Comparison of ENCODE assay signal across 17 cellular contexts in genomic region chr1:84406209-84406917, GRCh38. TPM values are rescaled to one million over a fixed set of nuclear protein-coding genes. Genes with fewer than 3 reads are reported as not detected.
A peak's percentile ranks its signal among the peaks of the same experiment; 100 is the strongest.
DNase-seq lines count a peak whose midpoint lies in the region; ATAC-seq, FAIRE-seq and TF ChIP-seq lines count a peak whose summit lies in the region.
"Had no signal": no experiment of that assay in that cellular context is flagged by ENCODE, and none has a peak within 500 bp of the region (broad histone marks: within the 10 kb centered on the region; RNA-seq: fewer than 3 reads in every experiment).

No MANE protein-coding gene starts in this region.

- H3K36me3 ChIP-seq in HCT116 (ENCODE audit: control insufficient read depth in 1 of 2, insufficient read depth in 2 of 2, low read length in 2 of 2) (no peaks in the 10 kb centered on the region; a peak in 1 of 4 replicates), PC-3 (ENCODE audit: low read depth, low read length) (no peaks in the 10 kb centered on the region), duodenal mucosa (ENCODE audit: control insufficient read depth in 1 of 2, insufficient read depth in 2 of 2, low read length in 2 of 2) (no peaks in the 10 kb centered on the region)
- H3K36me3 ChIP-seq: cardiac muscle cell had no signal

- no peak for TF ChIP-seq CTCF in HCT116 (IDR thresholded peaks at IDR 0.05 in 2 of 3, conservative IDR thresholded peaks at IDR 0.05 in 1 of 3; ENCODE audit: borderline replicate concordance in 1 of 3, insufficient read depth in 1 of 3, low read depth in 2 of 3, low read length in 2 of 3)
- no peak for TF ChIP-seq CTCF in PC-3 (conservative IDR thresholded peaks at IDR 0.05; ENCODE audit: low read depth, low read length)
- TF ChIP-seq CTCF in type B pancreatic cell (conservative IDR thresholded peaks at IDR 0.05) = no peak

- peak; percentile 86 for ATAC-seq in HCT116
- no peak for ATAC-seq in PC-3

- no peak for TF ChIP-seq RAD21 in HCT116 (IDR thresholded peaks at IDR 0.05; ENCODE audit: low read depth)

- no peaks in the 10 kb centered on the region for H4K20me1 ChIP-seq in HCT116 (ENCODE audit: insufficient read depth)
- H4K20me1 ChIP-seq in PC-3 (ENCODE audit: low read length) = no peaks in the 10 kb centered on the region

- H3K4me1 Mint-ChIP-seq in type B pancreatic cell (ENCODE audit: unreplicated experiment) = peaks cover 4% of the 10 kb centered on the region

- DNase-seq in HCT116 (ENCODE audit: low read depth, low spot score) (peak; percentile 53), PC-3 (peak; percentile 62), putamen (ENCODE audit: low spot score) (peak; percentile 40), GM12891 (ENCODE audit: insufficient read length, low spot score) (no peak), type B pancreatic cell (ENCODE audit: extremely low spot score, unreplicated experiment) (no peak), dedifferentiated amniotic fluid mesenchymal stem cell (ENCODE audit: extremely low spot score) (no peak)
- no peak for DNase-seq in stimulated activated CD4-positive, alpha-beta T cell treated with anti-CD3 and anti-CD28 coated beads, Interleukin-4, amount 100 ng/mL, for 4 hours
- DNase-seq: activated CD8-positive, alpha-beta memory T cell treated with anti-CD3 and anti-CD28 coated beads for 24 hours; activated gamma-delta T cell treated with Interleukin-2 at 50 U/mL for 16 hours; mesenchymal stem cell; NCI-H1048; NCI-H510A had no signal

- H3K4me3 ChIP-seq in HCT116 (replicated peaks in 1 of 2; ENCODE audit: low read depth in 1 of 2, low read length in 2 of 2) (peak overlapping the region in 1 of 2 experiments; percentile 13; a peak in 2 of 4 replicates), PC-3 (ENCODE audit: low read length) (no peak overlapping the region), duodenal mucosa (ENCODE audit: low read depth in 1 of 2, low read length in 2 of 2) (peak overlapping the region in 1 of 2 donors; percentile 32)
- H3K4me3 ChIP-seq: cardiac muscle cell had no signal

- POLR2A ChIA-PET in HCT116 (lab: Charles Lee) (no interaction called here), PC-3 (lab: Charles Lee; ENCODE audit: unreplicated experiment) (no interaction called here)

- H3K4me2 ChIP-seq in HCT116 (ENCODE audit: low read length) = peak overlapping the region; percentile 61
- H3K4me2 ChIP-seq in PC-3 (ENCODE audit: low read length) = peak overlapping the region; percentile 51

- no peak for TF ChIP-seq POLR2A in HCT116 (IDR thresholded peaks at IDR 0.05; ENCODE audit: borderline replicate concordance, extremely low read depth, insufficient read depth, insufficient read length)
- TF ChIP-seq POLR2A in GM12891 (IDR thresholded peaks at IDR 0.05; ENCODE audit: low read depth, low read length) = no peak

- H3K27ac ChIP-seq in HCT116 (ENCODE audit: low read depth, low read length) (peak overlapping the region; percentile 55), PC-3 (ENCODE audit: low read length) (peak overlapping the region; percentile 73), duodenal mucosa (ENCODE audit: low read depth, low read length) (peak overlapping the region; percentile 55)
- H3K27ac ChIP-seq: cardiac muscle cell had no signal

- H3K79me2 ChIP-seq in HCT116 (ENCODE audit: insufficient read depth, low read length) = no peaks in the 10 kb centered on the region
- no peaks in the 10 kb centered on the region for H3K79me2 ChIP-seq in PC-3 (ENCODE audit: low read length)

- CTCF ChIA-PET in HCT116 (lab: Charles Lee) (interaction anchor here (1.1 kb wide), 1 partner anchor 264 kb away, joined by 4 read pairs; no protein-coding TSS in a partner anchor), PC-3 (lab: Charles Lee) (interaction anchor here (0.6 kb wide), 1 partner anchor 74 kb away, joined by 3 read pairs; no protein-coding TSS in a partner anchor)

- H3K9me2 ChIP-seq in HCT116 (ENCODE audit: insufficient read depth) (no peaks in the 10 kb centered on the region), PC-3 (replicated peaks; ENCODE audit: low read length) (no peaks in the 10 kb centered on the region)

- no peak for FAIRE-seq in GM12891 (lab: Jason Lieb, UNC)

- H2AFZ ChIP-seq in HCT116 (ENCODE audit: low read depth, low read length, poor library complexity, severe bottlenecking) = peak overlapping the region; percentile 76
- no peak overlapping the region for H2AFZ ChIP-seq in PC-3 (ENCODE audit: low read length)

- H3K4me3 Mint-ChIP-seq in type B pancreatic cell = no peak overlapping the region

- no peaks in the 10 kb centered on the region for H3K9me3 Mint-ChIP-seq in type B pancreatic cell

- H3F3A ChIP-seq in PC-3 (ENCODE audit: low read length, unreplicated experiment) = peaks cover 5% of the 10 kb centered on the region

- H3K27me3 ChIP-seq in HCT116 (ENCODE audit: insufficient read depth, low read length) = no peaks in the 10 kb centered on the region
- no peaks in the 10 kb centered on the region for H3K27me3 ChIP-seq in PC-3 (ENCODE audit: low read length)
- H3K27me3 ChIP-seq in duodenal mucosa (ENCODE audit: control insufficient read depth in 1 of 2, insufficient read depth in 2 of 2, low read length in 2 of 2) = no peaks in the 10 kb centered on the region
- H3K27me3 ChIP-seq: cardiac muscle cell had no signal

- BruUV-seq in HCT116 (replicated peaks; lab: Mats Ljungman, UMichigan) (TSS peak; percentile 49), PC-3 (replicated peaks; lab: Mats Ljungman, UMichigan) (no TSS peak)

- H3K9me3 ChIP-seq in HCT116 (ENCODE audit: control insufficient read depth in 1 of 2, insufficient read depth in 1 of 2, low read depth in 1 of 2, low read length in 2 of 2) = no peaks in the 10 kb centered on the region
- H3K9me3 ChIP-seq in PC-3 (ENCODE audit: low read length) = no peaks in the 10 kb centered on the region
- no peaks in the 10 kb centered on the region for H3K9me3 ChIP-seq in duodenal mucosa (ENCODE audit: control insufficient read depth in 1 of 2, low read length in 2 of 2)

- H3K27ac Mint-ChIP-seq in type B pancreatic cell = no peak overlapping the region

- H3K9ac ChIP-seq in HCT116 (ENCODE audit: low read length) (peak overlapping the region; percentile 12; the same call in 1 of the 2 replicates), PC-3 (ENCODE audit: low read length) (peak overlapping the region; percentile 26; the same call in 1 of the 2 replicates), duodenal mucosa (ENCODE audit: low read depth in 1 of 2, low read length in 2 of 2) (no peak overlapping the region)

- intact Hi-C loops in HCT116 (cut with micrococcal nuclease) = no loop called here
- intact Hi-C loops in PC-3 (cut with micrococcal nuclease) = no loop called here

- H3K27me3 Mint-ChIP-seq in type B pancreatic cell = no peaks in the 10 kb centered on the region

- peaks cover 20 to 45% of the 10 kb centered on the region in 2 experiments for H3K4me1 ChIP-seq in HCT116 (ENCODE audit: control insufficient read depth in 1 of 2, insufficient read depth in 2 of 2, low read length in 2 of 2)
- H3K4me1 ChIP-seq in PC-3 (ENCODE audit: insufficient read depth, low read length) = peaks cover 58% of the 10 kb centered on the region
- H3K4me1 ChIP-seq in duodenal mucosa (ENCODE audit: control insufficient read depth in 1 of 2, insufficient read depth in 2 of 2, low read length in 2 of 2) = peaks cover 5 to 41% of the 10 kb centered on the region in 2 donors

- H3K36me3 Mint-ChIP-seq in type B pancreatic cell = no peaks in the 10 kb centered on the region

- RAD21 ChIA-PET in HCT116 (lab: Charles Lee; ENCODE audit: low non-redundant PET in 1 of 2, low total read pairs in 2 of 2, uncharacterized antibody in 2 of 2, unreplicated experiment in 2 of 2) = no interaction called here

TF ChIP-seq in HCT116, 20 proteins besides CTCF, POLR2A, EP300 and RAD21 (continues in another document):
- TF ChIP-seq ELF1 (IDR thresholded peaks at IDR 0.05; ENCODE audit: borderline replicate concordance, low read depth) (no peak), MAX (IDR thresholded peaks at IDR 0.05) (peak; percentile 59; the same call in 1 of the 2 replicates)

TF ChIP-seq in GM12891, 5 proteins besides CTCF, POLR2A, EP300 and RAD21:
- TF ChIP-seq TAF1 (IDR thresholded peaks at IDR 0.05; ENCODE audit: low read depth, low read length) (no peak), SPI1 (IDR thresholded peaks at IDR 0.05; ENCODE audit: low read depth, low read length) (no peak), PAX5 (IDR thresholded peaks at IDR 0.05; ENCODE audit: insufficient read depth, low read length, severe bottlenecking) (no peak), POU2F2 (IDR thresholded peaks at IDR 0.05; ENCODE audit: low read depth, low read length) (no peak), POLR2AphosphoS5 (IDR thresholded peaks at IDR 0.05; ENCODE audit: low read depth, low read length) (no peak)

RNA-seq across cellular contexts. Expression of gene DNASE2B, which starts 8.1 kb away (rescaled TPM):
- total RNA-seq in HCT116 (2021; ENCODE audit: unreplicated experiment) (0.42 TPM), PC-3 (2014; rRNA removed) (not detected in 2 replicates), type B pancreatic cell (ENCODE audit: low replicate concordance) (not detected in 2 replicates)
- 0.22 and 0.48 TPM in 2 replicates for polyA plus RNA-seq in HCT116 (2012)
- not detected for polyA plus RNA-seq in GM12891 (2012; ENCODE audit: low read depth, missing spikeins)
- total RNA-seq: cardiac muscle cell, osteocyte, temporal lobe had no signal
- polyA plus RNA-seq: cardiac muscle cell, esophagus had no signal

Comparison
In these comparisons a context has a peak if more than half of its experiments do, and no peak if none do; other contexts are left out.
1. DNase-seq: peak in HCT116 (single experiment), PC-3 (single experiment) and putamen (single experiment); none in GM12891 (single experiment), type B pancreatic cell (single experiment), stimulated activated CD4-positive, alpha-beta T cell treated with anti-CD3 and anti-CD28 coated beads, Interleukin-4, amount 100 ng/mL, for 4 hours (0 of 2) and dedifferentiated amniotic fluid mesenchymal stem cell (single experiment).
2. H3K9ac ChIP-seq: peak in HCT116 (single experiment) and PC-3 (single experiment); none in duodenal mucosa (0 of 2).
3. Peak in every context shown above with its lines, with median percentiles within 50 percentile points of each other: H3K27ac ChIP-seq.